18 cellular contexts compared by ENCODE assay signal in genomic region chr10:86681047-86681446, GRCh38. TPM values are rescaled to one million over a fixed set of nuclear protein-coding genes. Genes with fewer than 3 reads are reported as not detected.
DNase-seq lines count a peak whose midpoint lies in the region; ATAC-seq and TF ChIP-seq lines count a peak whose summit lies in the region.
"Had no signal": no experiment of that assay in that cellular context is flagged by ENCODE, and none has a peak within 500 bp of the region (broad histone marks: within the 10 kb centered on the region; RNA-seq: fewer than 3 reads in every experiment).

No MANE protein-coding gene starts in this region.

- H3K4me1 ChIP-seq in esophagus muscularis mucosa (peaks cover 82 to 99% (median 87%) of the 10 kb centered on the region in 4 donors), SJCRH30 (peaks cover 4% of the 10 kb centered on the region; the same call in 1 of the 2 replicates)
- H3K4me1 ChIP-seq: left lung had no signal

- H3K9me3 ChIP-seq in esophagus muscularis mucosa = no peaks in the 10 kb centered on the region
- H3K9me3 ChIP-seq in SJCRH30 (replicated peaks) = no peaks in the 10 kb centered on the region
- H3K9me3 ChIP-seq: left lung had no signal

- H3K4me3 ChIP-seq in esophagus muscularis mucosa (no peak overlapping the region), SJCRH30 (no peak overlapping the region)
- H3K4me3 ChIP-seq: hepatocyte, left lung had no signal

- intact Hi-C loops in esophagus muscularis mucosa (cut with DNase I) (loop anchor here (5.0 kb wide), 1 partner anchor 159 kb away; the partner anchor contains the start of gene WAPL), left colon (cut with DNase I, micrococcal nuclease) (loop anchor here in 1 of 2 donors (10.0 kb wide), 1 partner anchor 284 kb away; the partner anchor contains the start of gene ADIRF)

- TF ChIP-seq CTCF in esophagus muscularis mucosa (IDR thresholded peaks at IDR 0.05) = no peak

- no peaks in the 10 kb centered on the region for H3K27me3 ChIP-seq in esophagus muscularis mucosa
- H3K27me3 ChIP-seq in SJCRH30 = no peaks in the 10 kb centered on the region
- H3K27me3 ChIP-seq: hepatocyte had no signal

- no peak for TF ChIP-seq EP300 in esophagus muscularis mucosa (IDR thresholded peaks at IDR 0.05)

- peak; percentile 16 for DNase-seq in NCI-H2196 treated with DMSO at 0.1 percent for 48 hours (lab: John Stamatoyannopoulos, UW; ENCODE audit: unreplicated experiment)
- no peak for DNase-seq in esophagus muscularis mucosa (ENCODE audit: extremely low spot score)
- no peak for DNase-seq in left colon
- peak in 34 of 49 donors; percentile 12 to 74 (median 52) for DNase-seq in substantia nigra (lab: John Stamatoyannopoulos, UW)
- no peak for DNase-seq in SJCRH30
- DNase-seq: activated T-cell treated with anti-CD3 and anti-CD28 coated beads, Interleukin-2, amount 50 U/mL, for 24 hours; cortex of kidney; DMS79; GOT3; left lung; NCI-H226; nephron progenitor cell had no signal

- ATAC-seq in left colon = peak; percentile 16
- ATAC-seq in GM21786 (IDR thresholded peaks at IDR 0.05; ENCODE audit: unreplicated experiment) = no peak
- ATAC-seq in HG03175 (IDR thresholded peaks at IDR 0.05; ENCODE audit: unreplicated experiment) = no peak
- no peak for ATAC-seq in HG03280 (IDR thresholded peaks at IDR 0.05; ENCODE audit: unreplicated experiment)
- ATAC-seq: left lung; stimulated activated effector memory CD8-positive, alpha-beta T cell treated with anti-CD3 and anti-CD28 coated beads, Interleukin-12 subunit alpha, Interleukin-12 subunit beta, amount 100 ng/mL, for 72 hours had no signal

- no peak for TF ChIP-seq POLR2A in esophagus muscularis mucosa (IDR thresholded peaks at IDR 0.05; ENCODE audit: low read depth)

- H3K36me3 ChIP-seq in esophagus muscularis mucosa = peaks cover 0 to 48% (median 17%) of the 10 kb centered on the region in 4 donors
- no peaks in the 10 kb centered on the region for H3K36me3 ChIP-seq in SJCRH30
- H3K36me3 ChIP-seq: left lung had no signal

- H3K27ac ChIP-seq in esophagus muscularis mucosa (replicated peaks in 1 of 4) (peak overlapping the region; percentile 84 to 91 (median 86)), substantia nigra (ENCODE audit: low read depth, low read length, poor library complexity, severe bottlenecking) (peak overlapping the region; percentile 60), SJCRH30 (no peak overlapping the region)
- H3K27ac ChIP-seq: hepatocyte, left lung had no signal

- WGBS in esophagus muscularis mucosa = 76% methylated on average over 11 of the region's 14 CpGs

RNA-seq across cellular contexts. Expression of gene LDB3, which starts 12.7 kb away (rescaled TPM):
- total RNA-seq in esophagus muscularis mucosa (10 to 100 TPM; 12.6 to 42.3 (median 21.6) TPM), left colon (1 to 10 TPM in 1 of 2 donors, under 1 TPM in 1; 0.31 to 4.3 TPM)
- total RNA-seq in SJCRH30 (2014; rRNA removed; shearing (Covaris generic)) = 0.53 and 0.59 TPM in 2 replicates
- total RNA-seq: epithelial cell of proximal tubule, hepatocyte had no signal

RNA-seq across cellular contexts. Expression of gene OPN4, which starts 26.7 kb away (rescaled TPM):
- total RNA-seq in esophagus muscularis mucosa (under 1 TPM in 1 of 4 donors, not detected in 3; 0.32 TPM), left colon (under 1 TPM; 0.15 to 0.20 TPM)
- not detected in 2 replicates for total RNA-seq in SJCRH30 (2014; rRNA removed; shearing (Covaris generic))
- total RNA-seq: epithelial cell of proximal tubule, hepatocyte, left lung had no signal

Comparison
In these comparisons a context has a peak if more than half of its experiments do, and no peak if none do; other contexts are left out.
1. DNase-seq: peak in NCI-H2196 treated with DMSO at 0.1 percent for 48 hours (single experiment) and substantia nigra (34 of 49); none in esophagus muscularis mucosa (single experiment), left colon (0 of 2) and SJCRH30 (0 of 2).